8 cellular contexts compared by ENCODE assay signal in the genomic region with DNA sequence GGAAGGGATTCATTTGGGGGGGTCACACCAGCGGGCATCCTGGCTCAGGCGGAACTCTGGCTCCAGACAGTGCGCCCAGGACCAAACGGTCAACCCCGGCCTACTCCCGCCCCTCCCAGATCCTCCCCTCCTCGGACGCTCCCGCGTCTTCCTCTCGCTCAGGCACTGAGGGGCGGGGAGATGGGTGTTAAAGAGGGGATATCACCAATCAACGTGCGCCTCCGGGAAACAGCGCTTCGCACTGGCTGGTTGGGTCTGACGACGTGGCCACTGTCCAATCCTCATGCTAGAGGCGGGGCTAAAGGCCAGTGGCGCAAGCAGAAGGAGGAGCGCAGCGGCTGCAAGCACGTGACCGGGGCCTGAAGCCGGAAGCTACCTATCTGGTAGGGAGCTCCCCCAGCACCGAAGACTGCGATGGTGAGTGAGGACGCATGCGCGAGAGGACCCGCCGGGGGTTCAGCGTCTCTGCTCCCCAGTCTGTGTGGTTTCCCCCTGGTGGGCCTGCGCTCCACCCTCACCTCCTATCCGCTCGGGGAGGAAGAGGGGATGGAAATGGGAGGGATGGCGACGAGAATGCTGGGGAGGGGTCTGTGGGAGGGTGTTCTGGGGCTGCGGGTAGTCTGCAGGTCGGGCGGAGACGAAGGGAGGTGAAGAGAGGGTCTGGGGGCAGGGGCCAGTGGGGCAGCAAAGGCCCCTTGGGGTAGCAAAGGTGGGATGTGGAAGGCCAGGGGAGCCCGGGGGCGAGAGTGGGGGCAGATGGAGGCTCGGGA. TPM values are rescaled to one million over a fixed set of nuclear protein-coding genes. Genes with fewer than 3 reads are reported as not detected.
A peak's percentile ranks its signal among the peaks of the same experiment; 100 is the strongest.
DNase-seq lines count a peak whose midpoint lies in the region; ATAC-seq and TF ChIP-seq lines count a peak whose summit lies in the region.

A gene (plus strand): TSS at position 360 of the 770 bp plus-strand sequence. CDS start 55 bp downstream, at position 415.

- H3K27me3 ChIP-seq in CD8-positive, alpha-beta memory T cell (ENCODE audit: insufficient read depth, low read length, poor library complexity, severe bottlenecking): no peaks in the 10 kb centered on the region
- H3K27me3 ChIP-seq in ectodermal cell (ENCODE audit: control insufficient read depth, insufficient read depth, low read length, poor library complexity, severe bottlenecking) (no peaks in the 10 kb centered on the region), lower lobe of right lung (ENCODE audit: low read depth) (no peaks in the 10 kb centered on the region)

- no peaks in the 10 kb centered on the region for H3K9me3 Mint-ChIP-seq in CD8-positive, alpha-beta memory T cell

- H3K4me1 Mint-ChIP-seq in CD8-positive, alpha-beta memory T cell: peaks cover 27 to 44% (median 43%) of the 10 kb centered on the region in 3 donors

- DNase-seq in CD8-positive, alpha-beta memory T cell: peak; percentile 97 to 99 (median 98)
- peak; percentile 92 for DNase-seq in HS-27A (ENCODE audit: low read depth)
- DNase-seq in NK-92 (lab: John Stamatoyannopoulos, UW; ENCODE audit: unreplicated experiment): peak; percentile 99
- DNase-seq in activated CD8-positive, alpha-beta memory T cell treated with anti-CD3 and anti-CD28 coated beads for 1 hour (ENCODE audit: extremely low read depth in 1 of 2, low read depth in 1 of 2): peak; percentile 93 to 98
- peak; percentile 99 for DNase-seq in lower lobe of right lung
- peak; percentile 92 to 98 (median 97) for DNase-seq in stimulated activated CD4-positive, alpha-beta T cell treated with anti-CD3 and anti-CD28 coated beads, TNF-alpha, amount 100 ng/mL, for 24 hours (ENCODE audit: low read depth in 3 of 3)

- H3K27ac Mint-ChIP-seq in CD8-positive, alpha-beta memory T cell: peak within 1 kb of the TSS; percentile 85 to 99 (median 96)

- H3K4me3 Mint-ChIP-seq in CD8-positive, alpha-beta memory T cell: peak within 1 kb of the TSS; percentile 82 to 99 (median 95)

- TF ChIP-seq CTCF in lower lobe of right lung (IDR thresholded peaks at IDR 0.05): no peak

- peak within 1 kb of the TSS; percentile 87 for H3K27ac ChIP-seq in CD8-positive, alpha-beta memory T cell (ENCODE audit: low read depth, low read length)
- H3K27ac ChIP-seq in ectodermal cell (ENCODE audit: insufficient read depth, low read depth, low read length, poor library complexity, severe bottlenecking) (no peak within 1 kb of the TSS), lower lobe of right lung (peak within 1 kb of the TSS; percentile 86)

- no peaks in the 10 kb centered on the region for H3K27me3 Mint-ChIP-seq in CD8-positive, alpha-beta memory T cell

- H3K4me1 ChIP-seq in CD8-positive, alpha-beta memory T cell (ENCODE audit: insufficient read depth, low read length): peaks cover 29% of the 10 kb centered on the region
- peaks cover 6% of the 10 kb centered on the region for H3K4me1 ChIP-seq in ectodermal cell (ENCODE audit: control insufficient read depth, insufficient read depth, low read length)
- H3K4me1 ChIP-seq in lower lobe of right lung: peaks cover 40% of the 10 kb centered on the region

- H3K36me3 Mint-ChIP-seq in CD8-positive, alpha-beta memory T cell: peaks cover 0 to 38% (median 13%) of the 10 kb centered on the region in 3 donors

- peak; percentile 97 for ATAC-seq in GM19467 (IDR thresholded peaks at IDR 0.05; ENCODE audit: unreplicated experiment)
- ATAC-seq in lower lobe of right lung: peak; percentile 99 to 100

- no peaks in the 10 kb centered on the region for H3K9me3 ChIP-seq in CD8-positive, alpha-beta memory T cell (ENCODE audit: low read length)
- H3K9me3 ChIP-seq in ectodermal cell (ENCODE audit: control insufficient read depth, low read length) (no peaks in the 10 kb centered on the region), lower lobe of right lung (no peaks in the 10 kb centered on the region)

- CTCF ChIA-PET in CD8-positive, alpha-beta memory T cell (lab: Charles Lee): interaction anchor here (0.6 to 2.9 kb wide), 8 partner anchors 10 to 69 kb away, joined by 3 to 23 read pairs (median 4); a partner anchor contains a TSS

- 1% methylated on average over 46 of the region's 46 CpGs for WGBS in ectodermal cell, 2 experiments

- intact Hi-C loops in lower lobe of right lung (cut with DNase I): no loop called here

- no peaks in the 10 kb centered on the region for H3K36me3 ChIP-seq in CD8-positive, alpha-beta memory T cell (ENCODE audit: insufficient read depth, low read length)
- H3K36me3 ChIP-seq in ectodermal cell (ENCODE audit: control insufficient read depth, insufficient read depth, low read length): no peaks in the 10 kb centered on the region
- peaks cover 10% of the 10 kb centered on the region for H3K36me3 ChIP-seq in lower lobe of right lung

- peak within 1 kb of the TSS; percentile 83 for H3K4me3 ChIP-seq in CD8-positive, alpha-beta memory T cell (ENCODE audit: low read length)
- peak within 1 kb of the TSS; percentile 99 for H3K4me3 ChIP-seq in ectodermal cell (ENCODE audit: insufficient read depth, low read depth, low read length)
- H3K4me3 ChIP-seq in lower lobe of right lung: peak within 1 kb of the TSS; percentile 79

- POLR2A ChIA-PET in CD8-positive, alpha-beta memory T cell (lab: Charles Lee): interaction anchor here (0.6 to 2.6 kb wide), 14 partner anchors 9 to 726 kb away, joined by 3 to 23 read pairs (median 4); a partner anchor contains a TSS

RNA-seq across cellular contexts. Expression of the gene that starts here (rescaled TPM):
- total RNA-seq in CD8-positive, alpha-beta memory T cell: 100 to 1,000 TPM; 125 to 130 TPM
- 386 TPM for polyA plus RNA-seq in CD8-positive, alpha-beta memory T cell
- 162 TPM for polyA plus RNA-seq in ectodermal cell (2013, experiment 1 of 4)
- polyA plus RNA-seq in ectodermal cell (2013, experiment 2 of 4): 164 TPM
- 159 TPM for polyA plus RNA-seq in ectodermal cell (2013, experiment 3 of 4)
- 194 TPM for polyA plus RNA-seq in ectodermal cell (2013, experiment 4 of 4)
- 131 TPM for total RNA-seq in lower lobe of right lung
